19 cellular contexts compared by ENCODE assay signal in genomic region chr9:124741149-124741548, GRCh38. TPM values are rescaled to one million over a fixed set of nuclear protein-coding genes. Genes with fewer than 3 reads are reported as not detected.
A peak's percentile ranks its signal among the peaks of the same experiment; 100 is the strongest.
DNase-seq lines count a peak whose midpoint lies in the region; ATAC-seq and TF ChIP-seq lines count a peak whose summit lies in the region.
"Had no signal": no experiment of that assay in that cellular context is flagged by ENCODE, and none has a peak within 500 bp of the region (broad histone marks: within the 10 kb centered on the region; RNA-seq: fewer than 3 reads in every experiment).

No MANE protein-coding gene starts in this region.

- H3K4me2 ChIP-seq in IMR-90 (ENCODE audit: low read depth, low read length) = no peak overlapping the region
- H3K4me2 ChIP-seq in trophoblast cell (ENCODE audit: low read length) = no peak overlapping the region

- H2BK120ac ChIP-seq in IMR-90 (ENCODE audit: low read depth, low read length) = no peak overlapping the region
- H2BK120ac ChIP-seq in trophoblast cell (ENCODE audit: insufficient read depth, low read length, poor library complexity) = no peak overlapping the region

- H2BK12ac ChIP-seq in trophoblast cell (ENCODE audit: low read length) = no peak overlapping the region

- intact Hi-C loops in left ventricle myocardium superior (cut with micrococcal nuclease) = no loop called here
- intact Hi-C loops in left cardiac atrium (cut with DNase I) = no loop called here
- intact Hi-C loops in IMR-90 (cut with micrococcal nuclease) = no loop called here
- intact Hi-C loops in activated T-helper 2 cell treated with anti-CD3 and anti-CD28 coated beads, Interferon-gamma antibody, Interleukin-2, Interleukin-4, amounts not matched to agents 10 μg/mL and 5 μg/mL and 100 μg/mL, durations not matched to agents 14 hours and 24 hours and 36 hours (cut with micrococcal nuclease) = loop anchor here (2.0 kb wide), 1 partner anchor 14 kb away; no protein-coding TSS in a partner anchor

- no peak overlapping the region for H3K56ac ChIP-seq in IMR-90 (ENCODE audit: extremely low read depth, insufficient read depth, low read length)

- no peaks in the 10 kb centered on the region for H3K27me3 ChIP-seq in IMR-90 (ENCODE audit: control insufficient read depth, insufficient read depth, low read length)
- H3K27me3 ChIP-seq in trophoblast cell (ENCODE audit: insufficient read depth, low read length) = no peaks in the 10 kb centered on the region
- H3K27me3 ChIP-seq: BLaER1 treated with 17β-estradiol and CSF1 and Interleukin-3, amounts not matched to agents 10 nM and 100 nM had no signal

- no CpG with 5 or more reads among the region's 4 CpGs for WGBS in IMR-90 (ENCODE audit: extremely low coverage in 2 of 2, insufficient read length in 1 of 2), 2 experiments
- WGBS in trophoblast cell (ENCODE audit: extremely low coverage, insufficient coverage, insufficient read length) = no CpG with 5 or more reads among the region's 4 CpGs

- no peaks in the 10 kb centered on the region for H3K9me3 Mint-ChIP-seq in activated T-helper 2 cell treated with anti-CD3 and anti-CD28 coated beads, Interferon-gamma antibody, Interleukin-2, Interleukin-4, amounts not matched to agents 10 μg/mL and 5 μg/mL and 100 μg/mL, durations not matched to agents 14 hours and 24 hours and 36 hours
- H3K9me3 Mint-ChIP-seq: CD8-positive, alpha-beta T cell had no signal

- H3K23ac ChIP-seq in IMR-90 (ENCODE audit: low read depth, low read length) (no peak overlapping the region), trophoblast cell (ENCODE audit: low read length) (no peak overlapping the region)

- H2AFZ ChIP-seq in IMR-90 (replicated peaks; ENCODE audit: low read length, poor library complexity) (no peak overlapping the region), trophoblast cell (ENCODE audit: insufficient read depth, low read length, poor library complexity) (no peak overlapping the region)
- H2AFZ ChIP-seq: GM23248 had no signal

- H4K5ac ChIP-seq in IMR-90 (ENCODE audit: low read depth, low read length) = no peak overlapping the region

- no peak for TF ChIP-seq POLR2A in IMR-90 (IDR thresholded peaks at IDR 0.05; ENCODE audit: low read depth, low read length)

- H4K91ac ChIP-seq in IMR-90 (ENCODE audit: insufficient read depth, low read depth, low read length) (no peak overlapping the region), trophoblast cell (ENCODE audit: low read depth, low read length) (no peak overlapping the region)

- TF ChIP-seq RAD21 in IMR-90 (IDR thresholded peaks at IDR 0.05; ENCODE audit: low read length) = no peak

- no peak overlapping the region for H2BK20ac ChIP-seq in IMR-90 (ENCODE audit: low read depth, low read length)

- no peak for TF ChIP-seq CTCF in IMR-90 (conservative IDR thresholded peaks at IDR 0.05; ENCODE audit: low read depth, low read length)

- no peak overlapping the region for H2AK9ac ChIP-seq in IMR-90 (replicated peaks; ENCODE audit: low read depth, low read length, poor library complexity)

- no peaks in the 10 kb centered on the region for H3K36me3 Mint-ChIP-seq in activated T-helper 2 cell treated with anti-CD3 and anti-CD28 coated beads, Interferon-gamma antibody, Interleukin-2, Interleukin-4, amounts not matched to agents 10 μg/mL and 5 μg/mL and 100 μg/mL, durations not matched to agents 14 hours and 24 hours and 36 hours (ENCODE audit: low read depth)
- H3K36me3 Mint-ChIP-seq: CD8-positive, alpha-beta T cell had no signal

- H3K4ac ChIP-seq in IMR-90 (ENCODE audit: low read depth, low read length) (no peak overlapping the region), trophoblast cell (ENCODE audit: low read depth, low read length) (no peak overlapping the region)

- no peak overlapping the region for H3K4me3 ChIP-seq in IMR-90 (ENCODE audit: insufficient read depth, low read depth, low read length)
- no peak overlapping the region for H3K4me3 ChIP-seq in trophoblast cell (ENCODE audit: low read depth, low read length)
- H3K4me3 ChIP-seq: BLaER1 treated with 17β-estradiol and CSF1 and Interleukin-3, amounts not matched to agents 10 nM and 100 nM; GM12878; GM23248; HAP-1 had no signal

- peaks cover 36% of the 10 kb centered on the region for H3K4me1 Mint-ChIP-seq in activated T-helper 2 cell treated with anti-CD3 and anti-CD28 coated beads, Interferon-gamma antibody, Interleukin-2, Interleukin-4, amounts not matched to agents 10 μg/mL and 5 μg/mL and 100 μg/mL, durations not matched to agents 14 hours and 24 hours and 36 hours (ENCODE audit: low read depth)

- peak overlapping the region; percentile 78 for H3K27ac Mint-ChIP-seq in activated T-helper 2 cell treated with anti-CD3 and anti-CD28 coated beads, Interferon-gamma antibody, Interleukin-2, Interleukin-4, amounts not matched to agents 10 μg/mL and 5 μg/mL and 100 μg/mL, durations not matched to agents 14 hours and 24 hours and 36 hours
- H3K27ac Mint-ChIP-seq: B cell; CD8-positive, alpha-beta T cell had no signal

- H4K8ac ChIP-seq in IMR-90 (ENCODE audit: low read depth in 2 of 2, low read length in 2 of 2) (no peak overlapping the region), trophoblast cell (ENCODE audit: low read depth, low read length) (no peak overlapping the region)

- no peak overlapping the region for H3K14ac ChIP-seq in IMR-90 (replicated peaks; ENCODE audit: low read depth, low read length)
- H3K14ac ChIP-seq in trophoblast cell (ENCODE audit: low read length) = no peak overlapping the region

- H3K36me3 ChIP-seq in IMR-90 (ENCODE audit: control insufficient read depth, insufficient read depth, low read length) (no peaks in the 10 kb centered on the region), trophoblast cell (ENCODE audit: control insufficient read depth in 1 of 2, insufficient read depth in 2 of 2, low read length in 2 of 2) (no peaks in the 10 kb centered on the region)
- H3K36me3 ChIP-seq: BLaER1 treated with 17β-estradiol and CSF1 and Interleukin-3, amounts not matched to agents 10 nM and 100 nM; HAP-1 had no signal

- H4K20me1 ChIP-seq in IMR-90 (ENCODE audit: insufficient read depth, low read length) = no peaks in the 10 kb centered on the region
- H4K20me1 ChIP-seq: BLaER1 treated with 17β-estradiol and CSF1 and Interleukin-3, amounts not matched to agents 10 nM and 100 nM had no signal

- no peaks in the 10 kb centered on the region for H3K79me2 ChIP-seq in trophoblast cell (ENCODE audit: control insufficient read depth, insufficient read depth, low read length, poor library complexity)

- H3K79me1 ChIP-seq in IMR-90 (ENCODE audit: low read depth in 1 of 2, low read length in 2 of 2) (no peaks in the 10 kb centered on the region), trophoblast cell (ENCODE audit: low read length) (no peaks in the 10 kb centered on the region)

- H3K9ac ChIP-seq in IMR-90 (ENCODE audit: low read depth, low read length) (no peak overlapping the region), trophoblast cell (ENCODE audit: low read length) (no peak overlapping the region)
- H3K9ac ChIP-seq: BLaER1 treated with 17β-estradiol and CSF1 and Interleukin-3, amounts not matched to agents 10 nM and 100 nM; GM23248 had no signal

- CTCF ChIA-PET in IMR-90 (lab: Yijun Ruan, JAX) = no interaction called here

- H3K18ac ChIP-seq in IMR-90 (ENCODE audit: low read depth, low read length) = no peak overlapping the region
- H3K18ac ChIP-seq in trophoblast cell (ENCODE audit: low read length) = no peak overlapping the region

- H3K9me3 ChIP-seq in IMR-90 (ENCODE audit: control insufficient read depth, insufficient read depth, low read length) = no peaks in the 10 kb centered on the region
- H3K9me3 ChIP-seq in trophoblast cell (ENCODE audit: insufficient read depth, low read depth, low read length) = no peaks in the 10 kb centered on the region
- H3K9me3 ChIP-seq: BLaER1 treated with 17β-estradiol and CSF1 and Interleukin-3, amounts not matched to agents 10 nM and 100 nM; HAP-1 had no signal

- dilution Hi-C loops in IMR-90 (cut with HindIII; ENCODE audit: low sequenced_read_pairs, unreplicated experiment) = no loop called here

- H3K4me1 ChIP-seq in IMR-90 (ENCODE audit: control insufficient read depth, insufficient read depth, low read length) = peaks cover 4% of the 10 kb centered on the region; the same call in 1 of the 2 replicates
- H3K4me1 ChIP-seq in trophoblast cell (ENCODE audit: control insufficient read depth in 1 of 2, insufficient read depth in 2 of 2, low read length in 2 of 2) = peaks cover 2 to 3% of the 10 kb centered on the region in 2 experiments

- no TSS peak for BruUV-seq in IMR-90 (replicated peaks; lab: Mats Ljungman, UMichigan)

- H3K27me3 Mint-ChIP-seq in activated T-helper 2 cell treated with anti-CD3 and anti-CD28 coated beads, Interferon-gamma antibody, Interleukin-2, Interleukin-4, amounts not matched to agents 10 μg/mL and 5 μg/mL and 100 μg/mL, durations not matched to agents 14 hours and 24 hours and 36 hours (ENCODE audit: low read depth) = no peaks in the 10 kb centered on the region
- H3K27me3 Mint-ChIP-seq: B cell had no signal

- no peak overlapping the region for H3K4me3 Mint-ChIP-seq in activated T-helper 2 cell treated with anti-CD3 and anti-CD28 coated beads, Interferon-gamma antibody, Interleukin-2, Interleukin-4, amounts not matched to agents 10 μg/mL and 5 μg/mL and 100 μg/mL, durations not matched to agents 14 hours and 24 hours and 36 hours (ENCODE audit: low read depth)
- H3K4me3 Mint-ChIP-seq: B cell; CD8-positive, alpha-beta T cell had no signal

- no peak overlapping the region for H3K27ac ChIP-seq in IMR-90 (ENCODE audit: insufficient read depth, low read length)
- no peak overlapping the region for H3K27ac ChIP-seq in trophoblast cell (ENCODE audit: low read depth, low read length)
- H3K27ac ChIP-seq: BLaER1 treated with 17β-estradiol and CSF1 and Interleukin-3, amounts not matched to agents 10 nM and 100 nM; GM23248 had no signal

- H2BK5ac ChIP-seq in IMR-90 (ENCODE audit: low read depth, low read length, poor library complexity, severe bottlenecking) (no peak overlapping the region), trophoblast cell (ENCODE audit: low read depth, low read length, poor library complexity) (no peak overlapping the region)

- POLR2A ChIA-PET in IMR-90 (lab: Charles Lee; ENCODE audit: unreplicated experiment) = no interaction called here

- in situ Hi-C loops in IMR-90 (cut with MboI; ENCODE audit: low sequenced_read_pairs) = no loop called here

- H4K12ac ChIP-seq in trophoblast cell (ENCODE audit: low read depth, low read length) = no peak overlapping the region

- DNase-seq in left ventricle myocardium superior = no peak
- DNase-seq in left cardiac atrium = no peak
- no peak for DNase-seq in IMR-90
- DNase-seq in activated T-helper 2 cell treated with anti-CD3 and anti-CD28 coated beads, Interferon-gamma antibody, Interleukin-2, Interleukin-4, amounts not matched to agents 10 μg/mL and 5 μg/mL and 100 μg/mL, durations not matched to agents 14 hours and 24 hours and 36 hours (ENCODE audit: low spot score) = no peak
- no peak for DNase-seq in effector CD4-positive, alpha-beta T cell
- no peak for DNase-seq in NCI-H2171 treated with DMSO at 0.1 percent for 48 hours (lab: John Stamatoyannopoulos, UW)
- DNase-seq in trophoblast cell = no peak
- DNase-seq: 8988T; CD8-positive, alpha-beta T cell; COR-L47; DMS 273 treated with DMSO at 0.1 percent for 48 hours; DMS53; DND-41; EL had no signal

- ATAC-seq in left ventricle myocardium superior (peak; percentile 38), left cardiac atrium (no peak), IMR-90 (ENCODE audit: low read depth) (no peak)
- ATAC-seq: CD8-positive, alpha-beta T cell; GM12878 had no signal

- H2BK15ac ChIP-seq in IMR-90 (ENCODE audit: low read depth, low read length) = no peak overlapping the region

- H2AK5ac ChIP-seq in IMR-90 (ENCODE audit: low read depth, low read length) (no peak overlapping the region), trophoblast cell (ENCODE audit: low read length) (no peak overlapping the region)

- no peaks in the 10 kb centered on the region for H3K9me1 ChIP-seq in IMR-90 (ENCODE audit: insufficient read depth, low read length)

RNA-seq across cellular contexts. Expression of gene NR6A1, which starts 30.0 kb away (rescaled TPM):
- total RNA-seq in left ventricle myocardium superior (1.9 TPM), left cardiac atrium (1 to 10 TPM; 1.2 to 1.3 TPM), IMR-90 (2012; rRNA removed) (0.28 and 0.36 TPM in 2 replicates)
- 0.10 and 0.14 TPM in 2 replicates for polyA plus RNA-seq in IMR-90 (2012; rRNA removed)
- polyA plus RNA-seq in IMR-90 (2012; cell fraction: cytosol; rRNA removed) = 0.03 TPM in 2 replicates
- polyA plus RNA-seq in IMR-90 (2012; cell fraction: nucleus; rRNA removed; ENCODE audit: low replicate concordance) = 0.46 and 0.58 TPM in 2 replicates
- 1.5 and 1.8 TPM in 2 replicates for total RNA-seq in activated T-helper 2 cell treated with anti-CD3 and anti-CD28 coated beads, Interferon-gamma antibody, Interleukin-2, Interleukin-4, amounts not matched to agents 10 μg/mL and 5 μg/mL and 100 μg/mL, durations not matched to agents 14 hours and 24 hours and 36 hours
- 27.5 and 27.6 TPM in 2 replicates for polyA plus RNA-seq in trophoblast cell (2013)
- total RNA-seq: CD8-positive, alpha-beta T cell; GM23248 had no signal

RNA-seq across cellular contexts. Expression of gene OLFML2A, which starts 35.8 kb away (rescaled TPM):
- total RNA-seq in left ventricle myocardium superior (38.0 TPM), left cardiac atrium (10 to 100 TPM; 19.4 to 24.6 TPM), IMR-90 (2012; rRNA removed) (1.4 and 2.0 TPM in 2 replicates)
- 4.7 and 5.9 TPM in 2 replicates for polyA plus RNA-seq in IMR-90 (2012; rRNA removed)
- polyA plus RNA-seq in IMR-90 (2012; cell fraction: cytosol; rRNA removed) = 5.6 and 18.2 TPM in 2 replicates
- 4.1 and 7.9 TPM in 2 replicates for polyA plus RNA-seq in IMR-90 (2012; cell fraction: nucleus; rRNA removed; ENCODE audit: low replicate concordance)
- 0.11 TPM in 1 of 2 replicates, not detected in the other for total RNA-seq in activated T-helper 2 cell treated with anti-CD3 and anti-CD28 coated beads, Interferon-gamma antibody, Interleukin-2, Interleukin-4, amounts not matched to agents 10 μg/mL and 5 μg/mL and 100 μg/mL, durations not matched to agents 14 hours and 24 hours and 36 hours
- 95.6 and 101 TPM in 2 replicates for polyA plus RNA-seq in trophoblast cell (2013)
- total RNA-seq: CD8-positive, alpha-beta T cell had no signal
